In the genomic region with DNA sequence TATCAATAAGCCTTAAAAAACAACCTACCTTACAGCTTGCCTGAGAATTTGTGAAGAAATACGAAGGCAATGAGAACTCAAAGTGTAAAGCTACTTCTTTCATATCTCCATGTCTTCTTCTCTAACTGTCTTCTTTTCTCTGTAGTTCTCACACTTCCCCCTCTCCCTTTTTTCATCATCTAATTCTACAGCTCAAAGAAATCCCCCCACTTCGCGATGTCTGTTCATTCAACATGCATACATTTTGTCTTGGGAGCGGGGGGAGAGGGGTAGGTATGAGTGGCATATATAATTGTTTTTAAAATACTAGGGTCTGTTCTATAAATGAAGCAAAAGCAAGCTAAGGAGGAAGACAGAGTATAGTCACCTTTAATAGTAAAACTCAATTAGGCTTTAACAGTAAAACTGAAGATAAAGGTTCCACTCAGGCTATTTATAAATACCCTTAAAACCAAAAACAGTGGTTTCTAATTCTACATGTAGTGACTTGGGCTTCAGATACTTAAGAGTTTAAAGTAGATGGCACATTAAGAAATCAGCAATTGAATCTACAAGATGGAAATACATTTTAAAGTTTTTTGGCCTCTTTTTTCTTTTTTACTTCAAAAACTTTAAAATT, we compare ENCODE assay signal across 8 cellular contexts.
A peak's percentile ranks its signal among the peaks of the same experiment; 100 is the strongest.
DNase-seq lines count a peak whose midpoint lies in the region; ATAC-seq and TF ChIP-seq lines count a peak whose summit lies in the region.

No MANE protein-coding gene starts in this region.

- H3K4me2 ChIP-seq in DND-41 (ENCODE audit: insufficient read depth, low read length): peak overlapping the region; percentile 59

- ATAC-seq in DND-41 (ENCODE audit: insufficient read depth, low read depth) (peak; percentile 57), GM19438 (IDR thresholded peaks at IDR 0.05; ENCODE audit: low read depth, unreplicated experiment) (peak; percentile 39), HG03066 (IDR thresholded peaks at IDR 0.05; ENCODE audit: low read depth, unreplicated experiment) (peak; percentile 51), Right ventricle myocardium superior (ENCODE audit: poor library complexity) (no peak)

- no peaks in the 10 kb centered on the region for H3K27me3 Mint-ChIP-seq in activated T-helper 2 cell treated with anti-CD3 and anti-CD28 coated beads, Interferon-gamma antibody, Interleukin-2, Interleukin-4, amounts not matched to agents 10 μg/mL and 5 μg/mL and 100 μg/mL, durations not matched to agents 14 hours and 24 hours and 36 hours (ENCODE audit: low read depth)

- H4K20me1 ChIP-seq in DND-41 (ENCODE audit: insufficient read depth, low read length): no peaks in the 10 kb centered on the region

- H3K9me3 ChIP-seq in DND-41 (ENCODE audit: insufficient read depth, low read length, severe bottlenecking) (peaks cover 9% of the 10 kb centered on the region), SJCRH30 (replicated peaks) (no peaks in the 10 kb centered on the region)

- H3K27ac ChIP-seq in DND-41 (ENCODE audit: low read length) (peak overlapping the region; percentile 86), SJCRH30 (no peak overlapping the region)

- H3K4me1 ChIP-seq in DND-41 (ENCODE audit: insufficient read depth, low read length) (peaks cover 67% of the 10 kb centered on the region), SJCRH30 (no peaks in the 10 kb centered on the region)

- peak overlapping the region; percentile 11 for H3K4me3 Mint-ChIP-seq in activated T-helper 2 cell treated with anti-CD3 and anti-CD28 coated beads, Interferon-gamma antibody, Interleukin-2, Interleukin-4, amounts not matched to agents 10 μg/mL and 5 μg/mL and 100 μg/mL, durations not matched to agents 14 hours and 24 hours and 36 hours (ENCODE audit: low read depth)

- intact Hi-C loops in activated T-helper 2 cell treated with anti-CD3 and anti-CD28 coated beads, Interferon-gamma antibody, Interleukin-2, Interleukin-4, amounts not matched to agents 10 μg/mL and 5 μg/mL and 100 μg/mL, durations not matched to agents 14 hours and 24 hours and 36 hours (cut with micrococcal nuclease): loop anchor here (5.0 kb wide), 1 partner anchor 35 kb away; no protein-coding TSS in a partner anchor
- intact Hi-C loops in Right ventricle myocardium superior (cut with DNase I): no loop called here

- H2AFZ ChIP-seq in DND-41 (ENCODE audit: low read depth, low read length): peak overlapping the region; percentile 11

- H3K27me3 ChIP-seq in DND-41 (ENCODE audit: insufficient read depth, low read length, poor library complexity): no peaks in the 10 kb centered on the region
- H3K27me3 ChIP-seq in SJCRH30: no peaks in the 10 kb centered on the region

- peak overlapping the region; percentile 0 to 41; a peak in 3 of 4 replicates for H3K4me3 ChIP-seq in DND-41 (ENCODE audit: low read depth in 1 of 2, low read length in 2 of 2)
- no peak overlapping the region for H3K4me3 ChIP-seq in SJCRH30

- H3K4me1 Mint-ChIP-seq in activated T-helper 2 cell treated with anti-CD3 and anti-CD28 coated beads, Interferon-gamma antibody, Interleukin-2, Interleukin-4, amounts not matched to agents 10 μg/mL and 5 μg/mL and 100 μg/mL, durations not matched to agents 14 hours and 24 hours and 36 hours (ENCODE audit: low read depth): peaks cover 39% of the 10 kb centered on the region

- peaks cover 15% of the 10 kb centered on the region for H3K9me3 Mint-ChIP-seq in activated T-helper 2 cell treated with anti-CD3 and anti-CD28 coated beads, Interferon-gamma antibody, Interleukin-2, Interleukin-4, amounts not matched to agents 10 μg/mL and 5 μg/mL and 100 μg/mL, durations not matched to agents 14 hours and 24 hours and 36 hours

- H3K36me3 ChIP-seq in DND-41 (ENCODE audit: insufficient read depth, low read length): peaks cover 27% of the 10 kb centered on the region
- H3K36me3 ChIP-seq in SJCRH30: no peaks in the 10 kb centered on the region

- H3K36me3 Mint-ChIP-seq in activated T-helper 2 cell treated with anti-CD3 and anti-CD28 coated beads, Interferon-gamma antibody, Interleukin-2, Interleukin-4, amounts not matched to agents 10 μg/mL and 5 μg/mL and 100 μg/mL, durations not matched to agents 14 hours and 24 hours and 36 hours (ENCODE audit: low read depth): peaks cover 31% of the 10 kb centered on the region

- DNase-seq in DND-41 (peak; percentile 46), SJCRH30 (no peak), NCI-H2227 (lab: John Stamatoyannopoulos, UW; ENCODE audit: unreplicated experiment) (no peak), Right ventricle myocardium superior (no peak), mucosa of gallbladder (ENCODE audit: low spot score) (no peak)
- DNase-seq in activated T-helper 2 cell treated with anti-CD3 and anti-CD28 coated beads, Interferon-gamma antibody, Interleukin-2, Interleukin-4, amounts not matched to agents 10 μg/mL and 5 μg/mL and 100 μg/mL, durations not matched to agents 14 hours and 24 hours and 36 hours (ENCODE audit: low spot score): no peak

- peak overlapping the region; percentile 9 for H3K27ac Mint-ChIP-seq in activated T-helper 2 cell treated with anti-CD3 and anti-CD28 coated beads, Interferon-gamma antibody, Interleukin-2, Interleukin-4, amounts not matched to agents 10 μg/mL and 5 μg/mL and 100 μg/mL, durations not matched to agents 14 hours and 24 hours and 36 hours

- H3K79me2 ChIP-seq in DND-41 (ENCODE audit: insufficient read depth, low read length): peaks cover 93% of the 10 kb centered on the region

- TF ChIP-seq CTCF in DND-41 (IDR thresholded peaks at IDR 0.05; ENCODE audit: borderline replicate concordance, extremely low read depth, low read length, poor library complexity, severe bottlenecking): no peak

- H3K9ac ChIP-seq in DND-41 (ENCODE audit: low read depth, low read length): peak overlapping the region; percentile 54
